Comparison of ENCODE assay signal across 8 cellular contexts in the genomic region with DNA sequence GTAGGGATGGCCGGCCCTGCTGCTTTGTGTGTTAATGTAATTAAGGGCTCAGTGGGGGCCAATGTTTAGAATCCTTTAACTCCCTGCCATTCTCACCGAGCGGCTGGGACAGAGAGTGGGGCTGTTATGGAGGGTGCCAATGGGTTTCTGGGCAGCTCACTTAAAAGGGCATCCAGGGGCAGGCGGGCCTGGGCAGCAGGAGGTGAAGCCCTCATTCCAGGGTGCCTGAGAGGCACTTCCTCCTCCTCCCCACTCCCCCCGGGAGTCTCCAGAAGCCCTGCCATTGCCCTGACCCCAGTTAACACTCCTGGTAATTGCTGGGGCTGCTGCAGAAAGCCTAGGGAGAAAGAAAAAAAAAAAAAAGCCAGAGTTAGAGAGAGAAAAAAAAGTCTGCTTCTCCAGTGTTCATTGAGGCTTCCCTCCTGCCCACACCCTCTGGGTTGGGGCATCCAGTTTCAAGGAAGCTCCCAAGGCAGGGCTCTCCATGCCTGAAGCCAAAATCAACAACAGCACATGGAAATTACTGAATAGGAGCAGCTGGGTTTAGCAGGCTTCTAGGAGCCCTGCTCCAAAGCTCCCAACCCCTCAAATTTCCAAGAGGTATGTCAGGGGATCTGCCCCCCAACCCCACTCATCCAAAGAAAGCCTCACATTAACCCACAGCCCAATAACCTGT. TPM values are rescaled to one million over a fixed set of nuclear protein-coding genes. Genes with fewer than 3 reads are reported as not detected.
DNase-seq lines count a peak whose midpoint lies in the region; ATAC-seq and TF ChIP-seq lines count a peak whose summit lies in the region.

No MANE protein-coding gene starts in this region.

- TF ChIP-seq POLR2A in body of pancreas (IDR thresholded peaks at IDR 0.05) = no peak

- no peak for TF ChIP-seq CTCF in body of pancreas (IDR thresholded peaks at IDR 0.05)

- intact Hi-C loops in body of pancreas (cut with DNase I) = no loop called here
- intact Hi-C loops in aorta (cut with DNase I) = no loop called here

- H3K4me3 ChIP-seq in body of pancreas = no peak overlapping the region
- no peak overlapping the region for H3K4me3 ChIP-seq in aorta (ENCODE audit: low read length in 2 of 2)

- DNase-seq in NCI-H524 (lab: John Stamatoyannopoulos, UW) (peak; percentile 18 to 35), NCI-H524 treated with DMSO at 0.1 percent for 48 hours (lab: John Stamatoyannopoulos, UW) (no peak), body of pancreas (peak in 3 of 4 donors; percentile 42 to 55 (median 42)), kidney tubule cell (ENCODE audit: low spot score) (peak; percentile 50), aorta (peak in 1 of 2 donors; percentile 70), HPDE6-E6E7 (ENCODE audit: extremely low spot score) (no peak), OCI-M2 (lab: John Stamatoyannopoulos, UW; ENCODE audit: unreplicated experiment) (no peak)
- no peak for DNase-seq in stimulated activated CD4-positive, alpha-beta T cell treated with anti-CD3 and anti-CD28 coated beads, Interleukin-4, amount 100 ng/mL, for 24 hours

- H3K4me1 ChIP-seq in body of pancreas = peaks cover 34% of the 10 kb centered on the region
- H3K4me1 ChIP-seq in aorta (ENCODE audit: control insufficient read depth in 1 of 2, insufficient read depth in 2 of 2, low read length in 2 of 2) = peaks cover 0 to 1% of the 10 kb centered on the region in 2 donors

- peak; percentile 54 for ATAC-seq in body of pancreas
- ATAC-seq in aorta (ENCODE audit: low FRiP score) = peak; percentile 56

- H3K27ac ChIP-seq in body of pancreas = peak overlapping the region in 3 of 4 donors; percentile 18 to 49 (median 37)
- H3K27ac ChIP-seq in aorta (ENCODE audit: low read depth in 1 of 2, low read length in 2 of 2) = no peak overlapping the region

- H3K9me3 ChIP-seq in body of pancreas = no peaks in the 10 kb centered on the region
- no peaks in the 10 kb centered on the region for H3K9me3 ChIP-seq in aorta (ENCODE audit: control insufficient read depth, low read length)

- H3K36me3 ChIP-seq in body of pancreas (replicated peaks in 1 of 2; ENCODE audit: insufficient read depth in 1 of 2, low read depth in 2 of 2) (no peaks in the 10 kb centered on the region), aorta (ENCODE audit: control insufficient read depth in 1 of 2, insufficient read depth in 2 of 2, low read length in 1 of 2) (no peaks in the 10 kb centered on the region)

- 51 to 64% methylated on average over 4 to 5 of the region's 5 CpGs for WGBS in body of pancreas, 2 donors
- WGBS in aorta, 2 donors = 65 to 70% methylated on average over 5 of the region's 5 CpGs

- H3K27me3 ChIP-seq in body of pancreas (no peaks in the 10 kb centered on the region), aorta (ENCODE audit: control insufficient read depth in 1 of 2, insufficient read depth in 2 of 2, low read length in 1 of 2) (no peaks in the 10 kb centered on the region)

RNA-seq across cellular contexts. Expression of a gene that starts 28.0 kb away (rescaled TPM):
- 10 to 100 TPM; 35.8 to 48.1 TPM for total RNA-seq in body of pancreas
- total RNA-seq in aorta = 10 to 100 TPM; 42.9 to 43.6 TPM
- 10 to 100 TPM; 25.4 to 26.7 TPM for polyA plus RNA-seq in aorta

Comparison
In these comparisons a context has a peak if more than half of its experiments do, and no peak if none do; other contexts are left out.
1. DNase-seq: peak in NCI-H524 (2 of 2), body of pancreas (3 of 4) and kidney tubule cell (single experiment); none in NCI-H524 treated with DMSO at 0.1 percent for 48 hours (single experiment), HPDE6-E6E7 (single experiment), stimulated activated CD4-positive, alpha-beta T cell treated with anti-CD3 and anti-CD28 coated beads, Interleukin-4, amount 100 ng/mL, for 24 hours (single experiment) and OCI-M2 (single experiment).
2. H3K27ac ChIP-seq: peak in body of pancreas (3 of 4); none in aorta (0 of 2).